In the genomic region with DNA sequence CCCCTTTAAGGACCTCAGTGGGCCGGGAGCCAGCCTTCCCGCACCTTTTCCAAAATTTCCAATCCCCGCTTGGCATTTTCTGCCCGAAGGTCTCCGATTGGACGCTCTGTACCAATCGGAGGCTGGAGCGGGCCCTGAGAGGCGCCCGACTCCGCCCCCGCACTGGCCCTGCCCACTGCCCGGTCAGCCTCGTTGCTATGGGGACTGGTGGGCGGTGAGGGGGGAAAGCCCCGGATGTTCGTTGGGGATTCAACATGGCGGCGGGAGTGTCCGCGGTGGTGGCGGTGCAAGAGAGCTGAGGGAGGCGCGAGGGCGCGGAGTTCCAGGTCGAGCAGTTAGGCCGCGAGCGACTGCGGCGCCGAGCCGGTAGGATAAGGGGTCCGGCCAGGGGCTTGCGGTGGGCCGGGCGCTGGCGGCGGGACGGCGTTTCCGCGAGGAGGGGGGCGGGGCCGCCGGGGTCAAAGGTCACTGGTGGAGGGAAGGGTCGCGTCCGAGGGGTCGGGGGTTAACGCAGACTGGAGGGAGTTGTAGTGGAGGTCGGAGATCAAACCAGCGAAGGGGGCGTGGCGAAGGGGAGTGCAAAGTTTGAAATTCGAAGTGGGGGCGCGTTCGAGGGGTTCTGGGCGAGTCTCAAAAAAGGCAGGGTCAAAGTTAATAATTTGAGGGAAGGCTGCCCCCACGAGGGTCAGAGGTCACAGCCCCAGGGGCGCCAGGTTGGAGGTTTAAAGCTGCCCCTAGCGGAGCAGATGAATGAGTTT, we compare ENCODE assay signal across 8 cellular contexts. TPM values are rescaled to one million over a fixed set of nuclear protein-coding genes. Genes with fewer than 3 reads are reported as not detected.
A peak's percentile ranks its signal among the peaks of the same experiment; 100 is the strongest.
DNase-seq lines count a peak whose midpoint lies in the region; ATAC-seq, FAIRE-seq and TF ChIP-seq lines count a peak whose summit lies in the region.

A gene (plus strand): TSS at position 233 of the 758 bp plus-strand sequence. CDS start 43,768 bp downstream, outside the sequence.

- FAIRE-seq in keratinocyte (lab: Jason Lieb, UNC), result peak; percentile 57

- H3K4me3 ChIP-seq in AG10803 (ENCODE audit: low read length) (peak within 1 kb of the TSS; percentile 87), keratinocyte (ENCODE audit: control insufficient read depth in 2 of 3, extremely low read depth in 1 of 3, insufficient read depth in 2 of 3, low read depth in 1 of 3, low read length in 3 of 3) (peak within 1 kb of the TSS; percentile 78 to 96 (median 84))

- H3K36me3 ChIP-seq in keratinocyte (ENCODE audit: control insufficient read depth in 2 of 2, extremely low read depth in 1 of 2, insufficient read depth in 2 of 2, low read length in 2 of 2), result no peaks in the 10 kb centered on the region

- peak within 1 kb of the TSS; percentile 87 for H3K9ac ChIP-seq in keratinocyte (ENCODE audit: control insufficient read depth, extremely low read depth, insufficient read depth, low read length)

- H3K4me1 ChIP-seq in keratinocyte (ENCODE audit: control insufficient read depth, extremely low read depth, insufficient read depth, low read length), result peaks cover 14% of the 10 kb centered on the region

- H3K79me2 ChIP-seq in keratinocyte (ENCODE audit: control insufficient read depth, insufficient read depth, low read length), result peaks cover 49% of the 10 kb centered on the region

- peak within 1 kb of the TSS; percentile 97 for H3K4me2 ChIP-seq in keratinocyte (ENCODE audit: control insufficient read depth, extremely low read depth, insufficient read depth, low read depth, low read length)

- peak; percentile 89 for ATAC-seq in GM19043 (IDR thresholded peaks at IDR 0.05; ENCODE audit: low read depth, unreplicated experiment)
- peak; percentile 60 for ATAC-seq in HG03378 (IDR thresholded peaks at IDR 0.05; ENCODE audit: unreplicated experiment)

- no peaks in the 10 kb centered on the region for H4K20me1 ChIP-seq in keratinocyte (ENCODE audit: control insufficient read depth, extremely low read depth, insufficient read depth, low read length)

- dilution Hi-C loops in keratinocyte (cut with MboI; ENCODE audit: extremely low pct_ligation_motif_present, low sequenced_read_pairs), result no loop called here

- no peaks in the 10 kb centered on the region for H3K9me3 ChIP-seq in keratinocyte (ENCODE audit: control insufficient read depth, low read depth, low read length)

- peak within 1 kb of the TSS; percentile 71 for H3K27ac ChIP-seq in keratinocyte (ENCODE audit: control insufficient read depth, insufficient read depth, low read length)

- peak within 1 kb of the TSS; percentile 89 for H2AFZ ChIP-seq in keratinocyte (ENCODE audit: control insufficient read depth, low read length)

- DNase-seq in AG10803 (ENCODE audit: low read depth) (peak; percentile 96), NCI-H510A (lab: John Stamatoyannopoulos, UW) (peak; percentile 95), cerebellum (ENCODE audit: low spot score) (peak; percentile 100), keratinocyte (ENCODE audit: low read depth, low spot score) (peak; percentile 67)
- DNase-seq in activated CD4-positive, alpha-beta T cell treated with anti-CD3 and anti-CD28 coated beads for 1 hour, result peak; percentile 93
- DNase-seq in stimulated activated CD4-positive, alpha-beta T cell treated with anti-CD3 and anti-CD28 coated beads, Interleukin-15, amount 100 ng/mL, for 1 hour (ENCODE audit: low read depth in 1 of 2, low spot score in 1 of 2), result peak; percentile 93 to 94

- no peaks in the 10 kb centered on the region for H3K27me3 ChIP-seq in keratinocyte (ENCODE audit: control insufficient read depth, extremely low read depth, insufficient read depth, low read length)

- TF ChIP-seq CTCF in AG10803 (conservative IDR thresholded peaks at IDR 0.05; ENCODE audit: low read length) (no peak), keratinocyte (optimal IDR thresholded peaks at IDR 0.05 in 1 of 3, IDR thresholded peaks at IDR 0.05 in 1 of 3, conservative IDR thresholded peaks at IDR 0.05 in 1 of 3; ENCODE audit: extremely low read depth in 1 of 3, insufficient read depth in 2 of 3, low read length in 3 of 3) (no peak)

- H3K9me1 ChIP-seq in keratinocyte (ENCODE audit: control insufficient read depth, extremely low read depth, insufficient read depth, low read length), result no peaks in the 10 kb centered on the region

RNA-seq across cellular contexts. Expression of the gene that starts here (rescaled TPM):
- 4.5 TPM for total RNA-seq in cerebellum
- 9.8 to 17.4 TPM (median 11.2 TPM) in 3 replicates for polyA plus RNA-seq in keratinocyte
- polyA plus RNA-seq in keratinocyte (2011; ENCODE audit: low read depth), result 6.2 TPM
- 11.7 and 28.7 TPM in 2 replicates for polyA plus RNA-seq in keratinocyte (2011; cell fraction: cytosol; rRNA removed)
- 13.9 and 23.4 TPM in 2 replicates for polyA plus RNA-seq in keratinocyte (2011; cell fraction: nucleus; rRNA removed)
- 16.8 and 24.1 TPM in 2 replicates for polyA plus RNA-seq in keratinocyte (2012; ENCODE audit: low replicate concordance)
- 14.1 to 49.3 TPM (median 15.5 TPM) in 3 replicates for polyA minus RNA-seq in keratinocyte
- 48.3 TPM for polyA minus RNA-seq in keratinocyte (2011; cell fraction: cytosol; rRNA and poly(A)+ RNA removed)
- polyA minus RNA-seq in keratinocyte (2011; cell fraction: nucleus; rRNA and poly(A)+ RNA removed), result 15.3 and 16.8 TPM in 2 replicates

Comparison
In these comparisons a context has a peak if more than half of its experiments do, and no peak if none do; other contexts are left out.
1. Peak in every context shown above with its lines: DNase-seq, ATAC-seq, H3K4me3 ChIP-seq and H3K27ac ChIP-seq.